In the genomic region with DNA sequence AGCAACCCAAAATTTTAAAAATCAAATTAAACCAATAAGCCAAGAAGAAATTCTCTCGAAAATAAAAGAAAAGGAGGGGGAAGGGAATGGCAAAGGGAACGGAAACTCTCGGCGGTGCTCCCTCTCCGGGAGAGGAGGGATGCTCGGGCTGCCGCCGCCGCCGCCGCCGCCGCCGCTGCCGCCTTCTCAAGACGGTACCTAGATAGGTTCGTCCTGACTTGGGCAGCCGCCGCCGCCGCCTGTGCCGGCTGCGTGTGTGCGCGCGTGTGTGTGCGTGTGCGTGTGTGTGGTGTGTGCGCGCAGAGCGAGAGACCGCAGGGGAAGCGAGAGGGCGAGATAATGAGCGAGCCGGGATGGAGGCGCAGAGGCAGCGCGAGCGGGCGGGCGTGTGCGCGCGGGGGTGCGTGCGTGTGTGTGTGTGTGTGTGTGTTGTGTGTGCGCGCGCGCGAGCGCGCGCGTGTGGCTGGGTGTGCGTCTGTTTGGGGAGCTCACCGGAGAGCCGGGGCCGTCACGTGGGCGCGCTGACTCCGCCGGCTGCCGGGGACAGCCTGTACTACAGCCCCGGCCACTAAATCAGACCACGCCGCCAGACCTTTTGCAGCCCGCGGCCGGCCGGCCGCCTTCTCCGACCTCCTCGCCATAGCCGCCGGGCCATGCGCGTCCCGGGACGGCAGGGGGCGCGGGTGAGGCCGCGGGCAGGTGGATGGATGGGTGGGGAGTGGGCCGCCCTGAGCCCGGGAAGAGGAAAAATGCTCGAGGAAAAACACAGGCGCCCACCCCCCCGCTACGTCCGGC, we compare ENCODE assay signal across 8 cellular contexts.
A peak's percentile ranks its signal among the peaks of the same experiment; 100 is the strongest.
DNase-seq lines count a peak whose midpoint lies in the region; ATAC-seq and TF ChIP-seq lines count a peak whose summit lies in the region.

No MANE protein-coding gene starts in this region.

- TF ChIP-seq CTCF in endothelial cell (IDR thresholded peaks at IDR 0.05; ENCODE audit: unreplicated experiment) = peak; percentile 82

- H3K4me1 Mint-ChIP-seq in endothelial cell (ENCODE audit: unreplicated experiment) = peaks cover 24% of the 10 kb centered on the region

- H3K4me3 Mint-ChIP-seq in endothelial cell (ENCODE audit: unreplicated experiment) = peak overlapping the region; percentile 93

- peaks cover 4% of the 10 kb centered on the region for H3K36me3 Mint-ChIP-seq in endothelial cell (ENCODE audit: low read depth, unreplicated experiment)

- no peaks in the 10 kb centered on the region for H3K9me3 Mint-ChIP-seq in endothelial cell (ENCODE audit: unreplicated experiment)

- peaks cover 14% of the 10 kb centered on the region for H3K27me3 Mint-ChIP-seq in endothelial cell (ENCODE audit: unreplicated experiment)

- no peak overlapping the region for H3K27ac Mint-ChIP-seq in endothelial cell (ENCODE audit: unreplicated experiment)

- ATAC-seq in HG03442 (IDR thresholded peaks at IDR 0.05; ENCODE audit: unreplicated experiment) = peak; percentile 50

- DNase-seq in Ammon's horn (ENCODE audit: low spot score) (peak; percentile 83), GM19238 (ENCODE audit: insufficient read length, low spot score) (peak; percentile 53), NCI-H748 (lab: John Stamatoyannopoulos, UW; ENCODE audit: unreplicated experiment) (peak; percentile 83), endothelial cell (ENCODE audit: low spot score) (peak; percentile 87), mesenteric fat pad (ENCODE audit: low spot score) (peak; percentile 92)
- peak; percentile 21 for DNase-seq in activated CD8-positive, alpha-beta memory T cell treated with anti-CD3 and anti-CD28 coated beads, Interleukin-2, amount 50 U/mL, for 1 hour (ENCODE audit: extremely low read depth)
- DNase-seq in stimulated activated CD8-positive, alpha-beta memory T cell treated with anti-CD3 and anti-CD28 coated beads, Interleukin-4, amount 100 ng/mL, for 24 hours (ENCODE audit: low read depth) = peak; percentile 23

Comparison
In these comparisons a context has a peak if more than half of its experiments do, and no peak if none do; other contexts are left out.
1. Peak in every context shown above with its lines: DNase-seq and ATAC-seq.
2. DNase-seq: peak in every context shown above with its lines; median percentile 92 in mesenteric fat pad; 87 in endothelial cell; 83 in Ammon's horn; 83 in NCI-H748; 53 in GM19238; 23 in stimulated activated CD8-positive, alpha-beta memory T cell treated with anti-CD3 and anti-CD28 coated beads, Interleukin-4, amount 100 ng/mL, for 24 hours; 21 in activated CD8-positive, alpha-beta memory T cell treated with anti-CD3 and anti-CD28 coated beads, Interleukin-2, amount 50 U/mL, for 1 hour.